In genomic region chr17:32007463-32008298, GRCh38 we compare ENCODE assay signal across 8 cellular contexts. TPM values are rescaled to one million over a fixed set of nuclear protein-coding genes. Genes with fewer than 3 reads are reported as not detected.
DNase-seq lines count a peak whose midpoint lies in the region; ATAC-seq and TF ChIP-seq lines count a peak whose summit lies in the region.

No MANE protein-coding gene starts in this region.

- H3K9me3 Mint-ChIP-seq in activated CD4-positive, alpha-beta memory T cell treated with anti-CD3 and anti-CD28 coated beads, Interleukin-2, amount 10 ng/mL, durations not matched to agents 7 days and 5 days, result no peaks in the 10 kb centered on the region
- H3K9me3 Mint-ChIP-seq in endothelial cell (ENCODE audit: unreplicated experiment) (no peaks in the 10 kb centered on the region), mesothelial cell of epicardium (no peaks in the 10 kb centered on the region)
- H3K9me3 Mint-ChIP-seq in stimulated activated memory B cell treated with anti-CD40 and anti-IgM and Interleukin-4, amounts not matched to agents 10 μg/mL and 1 μg/mL and 100 μg/mL, for 72 hours, result no peaks in the 10 kb centered on the region

- no peaks in the 10 kb centered on the region for H3K27me3 Mint-ChIP-seq in activated CD4-positive, alpha-beta memory T cell treated with anti-CD3 and anti-CD28 coated beads, Interleukin-2, amount 10 ng/mL, durations not matched to agents 7 days and 5 days
- H3K27me3 Mint-ChIP-seq in endothelial cell (ENCODE audit: unreplicated experiment) (no peaks in the 10 kb centered on the region), mesothelial cell of epicardium (ENCODE audit: low read depth) (peaks cover 2% of the 10 kb centered on the region)
- H3K27me3 Mint-ChIP-seq in stimulated activated memory B cell treated with anti-CD40 and anti-IgM and Interleukin-4, amounts not matched to agents 10 μg/mL and 1 μg/mL and 100 μg/mL, for 72 hours, result no peaks in the 10 kb centered on the region

- TF ChIP-seq CTCF in endothelial cell (IDR thresholded peaks at IDR 0.05; ENCODE audit: unreplicated experiment) (no peak), mesothelial cell of epicardium (IDR thresholded peaks at IDR 0.05; ENCODE audit: unreplicated experiment) (no peak)

- peak overlapping the region; percentile 82 for H3K27ac Mint-ChIP-seq in activated CD4-positive, alpha-beta memory T cell treated with anti-CD3 and anti-CD28 coated beads, Interleukin-2, amount 10 ng/mL, durations not matched to agents 7 days and 5 days
- peak overlapping the region; percentile 77 for H3K27ac Mint-ChIP-seq in endothelial cell (ENCODE audit: unreplicated experiment)
- peak overlapping the region; percentile 67 for H3K27ac Mint-ChIP-seq in mesothelial cell of epicardium
- peak overlapping the region; percentile 83 for H3K27ac Mint-ChIP-seq in stimulated activated memory B cell treated with anti-CD40 and anti-IgM and Interleukin-4, amounts not matched to agents 10 μg/mL and 1 μg/mL and 100 μg/mL, for 72 hours

- H3K4me3 Mint-ChIP-seq in activated CD4-positive, alpha-beta memory T cell treated with anti-CD3 and anti-CD28 coated beads, Interleukin-2, amount 10 ng/mL, durations not matched to agents 7 days and 5 days, result peak overlapping the region; percentile 84
- H3K4me3 Mint-ChIP-seq in endothelial cell (ENCODE audit: unreplicated experiment) (peak overlapping the region; percentile 94), mesothelial cell of epicardium (peak overlapping the region; percentile 77)
- peak overlapping the region; percentile 90 for H3K4me3 Mint-ChIP-seq in stimulated activated memory B cell treated with anti-CD40 and anti-IgM and Interleukin-4, amounts not matched to agents 10 μg/mL and 1 μg/mL and 100 μg/mL, for 72 hours

- CTCF ChIA-PET in activated CD4-positive, alpha-beta memory T cell treated with anti-CD3 and anti-CD28 coated beads, Interleukin-2, amount 10 ng/mL, durations not matched to agents 7 days and 5 days (lab: Charles Lee), result interaction anchor here (0.6 to 7.5 kb wide), 17 partner anchors 9 to 1076 kb away, joined by 3 to 98 read pairs (median 5); partner anchors contain the start of genes RHOT1, SUZ12 and UTP6

- POLR2A ChIA-PET in activated CD4-positive, alpha-beta memory T cell treated with anti-CD3 and anti-CD28 coated beads, Interleukin-2, amount 10 ng/mL, durations not matched to agents 7 days and 5 days (lab: Charles Lee), result interaction anchor here (0.9 to 4.3 kb wide), 15 partner anchors 9 to 479 kb away, joined by 3 to 47 read pairs (median 5); partner anchors contain the start of genes CDK5R1, RHOT1 and UTP6

- H3K4me1 Mint-ChIP-seq in activated CD4-positive, alpha-beta memory T cell treated with anti-CD3 and anti-CD28 coated beads, Interleukin-2, amount 10 ng/mL, durations not matched to agents 7 days and 5 days, result peaks cover 37% of the 10 kb centered on the region
- H3K4me1 Mint-ChIP-seq in endothelial cell (ENCODE audit: unreplicated experiment) (peaks cover 3% of the 10 kb centered on the region), mesothelial cell of epicardium (peaks cover 17% of the 10 kb centered on the region)
- H3K4me1 Mint-ChIP-seq in stimulated activated memory B cell treated with anti-CD40 and anti-IgM and Interleukin-4, amounts not matched to agents 10 μg/mL and 1 μg/mL and 100 μg/mL, for 72 hours, result peaks cover 41% of the 10 kb centered on the region

- peak; percentile 52 for DNase-seq in DMS79 treated with DMSO at 0.1 percent for 48 hours (lab: John Stamatoyannopoulos, UW)
- no peak for DNase-seq in DMS79 (lab: John Stamatoyannopoulos, UW)
- DNase-seq in NCI-H1694 treated with DMSO at 0.1 percent for 48 hours (lab: John Stamatoyannopoulos, UW), result peak; percentile 18
- DNase-seq in activated CD4-positive, alpha-beta memory T cell treated with anti-CD3 and anti-CD28 coated beads, Interleukin-2, amount 10 ng/mL, durations not matched to agents 7 days and 5 days, result peak; percentile 51
- DNase-seq in endothelial cell (ENCODE audit: low spot score), result peak; percentile 32
- peak in 1 of 2 experiments; percentile 50 for DNase-seq in mesothelial cell of epicardium (ENCODE audit: low spot score in 2 of 2, unreplicated experiment in 2 of 2)

- peak; percentile 35 for ATAC-seq in HG02610 (IDR thresholded peaks at IDR 0.05; ENCODE audit: unreplicated experiment)
- ATAC-seq in stimulated activated memory B cell treated with anti-CD40 and anti-IgM and Interleukin-4, amounts not matched to agents 10 μg/mL and 1 μg/mL and 100 μg/mL, for 72 hours, result peak; percentile 75

- H3K36me3 Mint-ChIP-seq in activated CD4-positive, alpha-beta memory T cell treated with anti-CD3 and anti-CD28 coated beads, Interleukin-2, amount 10 ng/mL, durations not matched to agents 7 days and 5 days (ENCODE audit: low read depth), result peaks cover 26% of the 10 kb centered on the region
- H3K36me3 Mint-ChIP-seq in endothelial cell (ENCODE audit: low read depth, unreplicated experiment) (no peaks in the 10 kb centered on the region), mesothelial cell of epicardium (peaks cover 5% of the 10 kb centered on the region)
- no peaks in the 10 kb centered on the region for H3K36me3 Mint-ChIP-seq in stimulated activated memory B cell treated with anti-CD40 and anti-IgM and Interleukin-4, amounts not matched to agents 10 μg/mL and 1 μg/mL and 100 μg/mL, for 72 hours

RNA-seq across cellular contexts. Expression of gene LRRC37B, which starts 0.5 kb away (rescaled TPM):
- 10 to 100 TPM; 41.1 to 44.9 TPM for total RNA-seq in activated CD4-positive, alpha-beta memory T cell treated with anti-CD3 and anti-CD28 coated beads, Interleukin-2, amount 10 ng/mL, durations not matched to agents 7 days and 5 days
- total RNA-seq in endothelial cell (ENCODE audit: unreplicated experiment) (18.2 TPM), mesothelial cell of epicardium (27.5 to 33.2 TPM (median 31.4 TPM) in 3 replicates)
